Comparison of ENCODE assay signal across 7 cellular contexts in the genomic region with DNA sequence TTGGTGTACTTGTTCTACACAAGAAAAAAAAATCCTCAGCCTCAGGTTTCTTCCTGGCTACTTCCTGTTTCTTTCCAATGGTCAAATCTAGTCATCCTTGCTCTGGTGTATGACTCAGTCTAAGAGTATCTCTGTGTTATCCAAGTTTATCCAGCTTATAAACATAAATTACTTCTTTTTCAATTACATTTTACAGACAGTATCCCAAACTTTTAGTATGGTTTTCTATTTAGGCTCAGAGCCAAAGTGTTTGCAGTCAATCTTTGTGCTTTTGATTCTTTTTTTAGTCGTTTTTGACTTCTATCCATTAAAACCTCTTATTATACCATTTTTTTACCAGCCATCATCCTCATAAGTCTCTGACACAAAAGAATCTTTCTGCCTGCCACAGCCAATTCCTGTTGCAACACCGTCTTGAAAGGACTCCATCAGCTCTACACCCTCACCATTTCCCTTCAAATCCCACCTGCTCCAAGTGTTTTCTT.
DNase-seq lines count a peak whose midpoint lies in the region; ATAC-seq and TF ChIP-seq lines count a peak whose summit lies in the region.

No MANE protein-coding gene starts in this region.

- no peak for TF ChIP-seq POLR2A in body of pancreas (IDR thresholded peaks at IDR 0.05)

- H3K4me3 ChIP-seq in body of pancreas (no peak overlapping the region), upper lobe of right lung (no peak overlapping the region)

- H3K27me3 ChIP-seq in body of pancreas, result no peaks in the 10 kb centered on the region
- H3K27me3 ChIP-seq in upper lobe of right lung, result no peaks in the 10 kb centered on the region

- peak; percentile 25 to 38 for DNase-seq in Kasumi-1 (lab: John Stamatoyannopoulos, UW)
- no peak for DNase-seq in body of pancreas
- DNase-seq in kidney tubule cell (ENCODE audit: low spot score), result peak; percentile 89
- DNase-seq in upper lobe of right lung, result no peak
- no peak for DNase-seq in stimulated activated naive CD4-positive, alpha-beta T cell treated with Interleukin-2 at 50 U/mL for 16 hours (lab: John Stamatoyannopoulos, UW)

- no peaks in the 10 kb centered on the region for H3K9me3 ChIP-seq in body of pancreas
- no peaks in the 10 kb centered on the region for H3K9me3 ChIP-seq in upper lobe of right lung

- intact Hi-C loops in body of pancreas (cut with DNase I), result no loop called here
- intact Hi-C loops in upper lobe of right lung (cut with DNase I), result no loop called here

- WGBS in body of pancreas, 2 donors, result 45 to 48% methylated on average over 2 of the region's 2 CpGs

- H3K27ac ChIP-seq in body of pancreas, result no peak overlapping the region
- peak overlapping the region; percentile 7 for H3K27ac ChIP-seq in upper lobe of right lung

- peaks cover 4% of the 10 kb centered on the region for H3K4me1 ChIP-seq in body of pancreas
- H3K4me1 ChIP-seq in upper lobe of right lung, result peaks cover 16% of the 10 kb centered on the region

- no peaks in the 10 kb centered on the region for H3K36me3 ChIP-seq in body of pancreas (replicated peaks in 1 of 2; ENCODE audit: insufficient read depth in 1 of 2, low read depth in 2 of 2)
- H3K36me3 ChIP-seq in upper lobe of right lung, result no peaks in the 10 kb centered on the region

- ATAC-seq in body of pancreas, result peak; percentile 55
- ATAC-seq in upper lobe of right lung, result no peak
- no peak for ATAC-seq in HG03196 (IDR thresholded peaks at IDR 0.05; ENCODE audit: unreplicated experiment)
- ATAC-seq in HG02763 (IDR thresholded peaks at IDR 0.05; ENCODE audit: unreplicated experiment), result no peak

- TF ChIP-seq CTCF in body of pancreas (IDR thresholded peaks at IDR 0.05) (no peak), upper lobe of right lung (IDR thresholded peaks at IDR 0.05) (no peak)

Comparison
In these comparisons a context has a peak if more than half of its experiments do, and no peak if none do; other contexts are left out.
1. DNase-seq: peak in Kasumi-1 (2 of 2) and kidney tubule cell (single experiment); none in body of pancreas (0 of 4), upper lobe of right lung (single experiment) and stimulated activated naive CD4-positive, alpha-beta T cell treated with Interleukin-2 at 50 U/mL for 16 hours (single experiment).